ENCODE assay signal across 14 cellular contexts in genomic region chr2:42053791-42054656, GRCh38. TPM values are rescaled to one million over a fixed set of nuclear protein-coding genes. Genes with fewer than 3 reads are reported as not detected.
DNase-seq lines count a peak whose midpoint lies in the region; ATAC-seq lines count a peak whose summit lies in the region.
"Had no signal": no experiment of that assay in that cellular context is flagged by ENCODE, and none has a peak within 500 bp of the region (broad histone marks: within the 10 kb centered on the region; RNA-seq: fewer than 3 reads in every experiment).

No MANE protein-coding gene starts in this region.

- peak; percentile 8 for ATAC-seq in left lobe of liver
- ATAC-seq in GM21367 (IDR thresholded peaks at IDR 0.05; ENCODE audit: unreplicated experiment): no peak
- ATAC-seq in HG03095 (IDR thresholded peaks at IDR 0.05; ENCODE audit: unreplicated experiment): no peak
- ATAC-seq in GM18870 (IDR thresholded peaks at IDR 0.05; ENCODE audit: unreplicated experiment): no peak
- ATAC-seq: SK-N-SH treated with all-trans-retinoic acid at 6 μM for 48 hours had no signal

- intact Hi-C loops in posterior cingulate gyrus (cut with DNase I): no loop called here

- DNase-seq in NCI-H82 (lab: John Stamatoyannopoulos, UW): peak; percentile 33
- no peak for DNase-seq in NCI-H82 treated with DMSO at 0.1 percent for 48 hours (lab: John Stamatoyannopoulos, UW; ENCODE audit: unreplicated experiment)
- DNase-seq in left lobe of liver (ENCODE audit: low spot score): no peak
- DNase-seq in posterior cingulate gyrus: peak in 6 of 10 donors; percentile 32 to 86 (median 50)
- no peak for DNase-seq in stimulated activated CD4-positive, alpha-beta T cell treated with anti-CD3 and anti-CD28 coated beads, Interleukin-4, amount 100 ng/mL, for 1 hour
- DNase-seq: 8988T; activated naive CD4-positive, alpha-beta T cell treated with anti-CD3 and anti-CD28 coated beads, Interleukin-2, amount 10 ng/mL, durations not matched to agents 7 days and 5 days; DND-41; effector memory CD4-positive, alpha-beta T cell; NCI-H524 treated with DMSO at 0.1 percent for 48 hours had no signal

RNA-seq across cellular contexts. Expression of gene PKDCC, which starts 6.2 kb away (rescaled TPM):
- 14.2 TPM for total RNA-seq in left lobe of liver

Comparison
In these comparisons a context has a peak if more than half of its experiments do, and no peak if none do; other contexts are left out.
1. DNase-seq: peak in NCI-H82 (single experiment) and posterior cingulate gyrus (6 of 10); none in NCI-H82 treated with DMSO at 0.1 percent for 48 hours (single experiment), left lobe of liver (single experiment) and stimulated activated CD4-positive, alpha-beta T cell treated with anti-CD3 and anti-CD28 coated beads, Interleukin-4, amount 100 ng/mL, for 1 hour (single experiment).